Comparison of ENCODE assay signal across 24 cellular contexts in the genomic region with DNA sequence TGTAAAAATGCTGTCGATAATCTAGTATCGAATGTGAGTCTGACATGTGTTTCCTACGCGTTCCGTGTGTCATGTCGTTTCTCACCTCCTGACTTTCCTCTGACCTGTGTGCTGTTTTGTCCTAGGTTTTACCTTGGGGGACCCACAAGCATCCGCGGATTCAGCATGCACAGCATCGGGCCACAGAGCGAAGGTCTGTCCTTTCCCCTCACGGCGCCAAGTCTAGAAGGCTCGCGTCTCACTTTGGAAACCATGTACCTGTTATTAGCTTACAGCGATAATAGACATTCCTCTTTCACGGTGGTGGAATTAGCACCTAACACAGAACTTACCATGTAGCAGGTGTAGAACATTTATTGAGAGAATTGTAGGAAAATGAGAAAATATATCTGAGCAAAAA. TPM values are rescaled to one million over a fixed set of nuclear protein-coding genes. Genes with fewer than 3 reads are reported as not detected.
DNase-seq lines count a peak whose midpoint lies in the region; ATAC-seq, FAIRE-seq and TF ChIP-seq lines count a peak whose summit lies in the region.
"Had no signal": no experiment of that assay in that cellular context is flagged by ENCODE, and none has a peak within 500 bp of the region (broad histone marks: within the 10 kb centered on the region; RNA-seq: fewer than 3 reads in every experiment).

No MANE protein-coding gene starts in this region.

- TF ChIP-seq EP300 in sigmoid colon (IDR thresholded peaks at IDR 0.05) = no peak

- no peak overlapping the region for H3K4me3 Mint-ChIP-seq in activated CD8-positive, alpha-beta memory T cell treated with anti-CD3 and anti-CD28 coated beads, Interleukin-2, amount 10 ng/mL, durations not matched to agents 7 days and 5 days
- H3K4me3 Mint-ChIP-seq: B cell; CD4-positive, CD25-positive, alpha-beta regulatory T cell; CD8-positive, alpha-beta T cell had no signal

- no peak for TF ChIP-seq POLR2A in sigmoid colon (IDR thresholded peaks at IDR 0.05)

- FAIRE-seq in bronchial epithelial cell (lab: Jason Lieb, UNC) = peak; percentile 50
- FAIRE-seq: A204.1, G401.6, GM12892, GM19239, H1 had no signal

- no peak for DNase-seq in activated CD8-positive, alpha-beta memory T cell treated with anti-CD3 and anti-CD28 coated beads, Interleukin-2, amount 10 ng/mL, durations not matched to agents 7 days and 5 days
- DNase-seq in activated CD8-positive, alpha-beta memory T cell treated with anti-CD3 and anti-CD28 coated beads, Interleukin-2, amount 50 U/mL, for 48 hours = no peak
- DNase-seq in bronchial epithelial cell (ENCODE audit: low read depth) (no peak), islet precursor cell (peak; percentile 22), sigmoid colon (peak; percentile 26)
- DNase-seq: Caco-2; CD4-positive, CD25-positive, alpha-beta regulatory T cell; CD8-positive, alpha-beta T cell; DMS153; DND-41; GM23248; H7; HCEC 1CT had no signal

- 97% methylated on average over 16 of the region's 16 CpGs for WGBS in sigmoid colon, 2 donors

- H3K4me1 ChIP-seq in sigmoid colon = no peaks in the 10 kb centered on the region
- H3K4me1 ChIP-seq: BLaER1, Caco-2 had no signal

- no peak overlapping the region for H3K4me3 ChIP-seq in bronchial epithelial cell (ENCODE audit: low read depth, low read length)
- H3K4me3 ChIP-seq in sigmoid colon = no peak overlapping the region
- H3K4me3 ChIP-seq: BLaER1, GM23248 had no signal

- no peak overlapping the region for H3K27ac ChIP-seq in sigmoid colon
- H3K27ac ChIP-seq: 22Rv1, BLaER1, C4-2B, GM23248 had no signal

- H3K27ac Mint-ChIP-seq in activated CD8-positive, alpha-beta memory T cell treated with anti-CD3 and anti-CD28 coated beads, Interleukin-2, amount 10 ng/mL, durations not matched to agents 7 days and 5 days = peak overlapping the region; percentile 0
- H3K27ac Mint-ChIP-seq: B cell; CD4-positive, CD25-positive, alpha-beta regulatory T cell; CD8-positive, alpha-beta T cell had no signal

- no peak for ATAC-seq in activated CD8-positive, alpha-beta memory T cell treated with anti-CD3 and anti-CD28 coated beads, Interleukin-2, amount 10 ng/mL, durations not matched to agents 7 days and 5 days
- no peak for ATAC-seq in HG03139 (IDR thresholded peaks at IDR 0.05; ENCODE audit: unreplicated experiment)
- no peak for ATAC-seq in activated CD4-positive, CD25-positive, alpha-beta regulatory T cell treated with anti-CD3 and anti-CD28 coated beads, Interleukin-2, amount 50 U/mL, for 24 hours
- ATAC-seq: CD8-positive, alpha-beta T cell had no signal

- no peaks in the 10 kb centered on the region for H3K4me1 Mint-ChIP-seq in activated CD8-positive, alpha-beta memory T cell treated with anti-CD3 and anti-CD28 coated beads, Interleukin-2, amount 10 ng/mL, durations not matched to agents 7 days and 5 days
- H3K4me1 Mint-ChIP-seq: B cell had no signal

- H3K27me3 ChIP-seq in bronchial epithelial cell (ENCODE audit: control insufficient read depth, insufficient read depth, low read length) (no peaks in the 10 kb centered on the region), sigmoid colon (no peaks in the 10 kb centered on the region)
- H3K27me3 ChIP-seq: BLaER1 had no signal

- H3K36me3 ChIP-seq in bronchial epithelial cell (ENCODE audit: control insufficient read depth, insufficient read depth, low read length) (peaks cover 20% of the 10 kb centered on the region), sigmoid colon (peaks cover 24 to 96% (median 43%) of the 10 kb centered on the region in 4 donors)

- no peaks in the 10 kb centered on the region for H3K9me3 Mint-ChIP-seq in activated CD8-positive, alpha-beta memory T cell treated with anti-CD3 and anti-CD28 coated beads, Interleukin-2, amount 10 ng/mL, durations not matched to agents 7 days and 5 days (ENCODE audit: low read depth)
- H3K9me3 Mint-ChIP-seq: CD4-positive, CD25-positive, alpha-beta regulatory T cell; CD8-positive, alpha-beta T cell had no signal

- H3K27me3 Mint-ChIP-seq in activated CD8-positive, alpha-beta memory T cell treated with anti-CD3 and anti-CD28 coated beads, Interleukin-2, amount 10 ng/mL, durations not matched to agents 7 days and 5 days = no peaks in the 10 kb centered on the region
- H3K27me3 Mint-ChIP-seq: B cell; CD4-positive, CD25-positive, alpha-beta regulatory T cell had no signal

- CTCF ChIA-PET in activated CD8-positive, alpha-beta memory T cell treated with anti-CD3 and anti-CD28 coated beads, Interleukin-2, amount 10 ng/mL, durations not matched to agents 7 days and 5 days (lab: Charles Lee) = interaction anchor here (2.3 kb wide), 1 partner anchor 10 kb away, joined by 12 read pairs; no protein-coding TSS in a partner anchor

- no peak for TF ChIP-seq CTCF in bronchial epithelial cell (IDR thresholded peaks at IDR 0.05; ENCODE audit: insufficient read depth, low read length, severe bottlenecking)
- TF ChIP-seq CTCF in sigmoid colon (IDR thresholded peaks at IDR 0.05) = no peak

- H3K36me3 Mint-ChIP-seq in activated CD8-positive, alpha-beta memory T cell treated with anti-CD3 and anti-CD28 coated beads, Interleukin-2, amount 10 ng/mL, durations not matched to agents 7 days and 5 days = peaks cover 30% of the 10 kb centered on the region

- H3K9me3 ChIP-seq in sigmoid colon = no peaks in the 10 kb centered on the region
- H3K9me3 ChIP-seq: BLaER1, Caco-2 had no signal

- intact Hi-C loops in sigmoid colon (cut with DNase I) = no loop called here

RNA-seq across cellular contexts. Expression of gene SAMM50, which starts 28.6 kb away (rescaled TPM):
- 10 to 100 TPM; 42.2 to 57.9 TPM for total RNA-seq in activated CD8-positive, alpha-beta memory T cell treated with anti-CD3 and anti-CD28 coated beads, Interleukin-2, amount 10 ng/mL, durations not matched to agents 7 days and 5 days
- total RNA-seq in bronchial epithelial cell (28.7 and 32.6 TPM in 2 replicates), sigmoid colon (10 to 100 TPM; 21.3 to 33.9 (median 25.2) TPM)
- 10 to 100 TPM; 33.0 to 46.5 (median 40.2) TPM for polyA plus RNA-seq in sigmoid colon

RNA-seq across cellular contexts. Expression of gene PARVB, which starts 40.3 kb away (rescaled TPM):
- total RNA-seq in activated CD8-positive, alpha-beta memory T cell treated with anti-CD3 and anti-CD28 coated beads, Interleukin-2, amount 10 ng/mL, durations not matched to agents 7 days and 5 days = 10 to 100 TPM; 56.9 to 66.9 TPM
- total RNA-seq in bronchial epithelial cell = 3.4 and 6.0 TPM in 2 replicates
- 10 to 100 TPM; 18.9 to 21.6 (median 20.0) TPM for total RNA-seq in sigmoid colon
- polyA plus RNA-seq in sigmoid colon = 10 to 100 TPM in 1 of 3 donors, 1 to 10 TPM in 2; 6.9 to 20.5 (median 8.4) TPM

Comparison
In these comparisons a context has a peak if more than half of its experiments do, and no peak if none do; other contexts are left out.
1. DNase-seq: peak in islet precursor cell (single experiment) and sigmoid colon (single experiment); none in activated CD8-positive, alpha-beta memory T cell treated with anti-CD3 and anti-CD28 coated beads, Interleukin-2, amount 10 ng/mL, durations not matched to agents 7 days and 5 days (single experiment), activated CD8-positive, alpha-beta memory T cell treated with anti-CD3 and anti-CD28 coated beads, Interleukin-2, amount 50 U/mL, for 48 hours (single experiment) and bronchial epithelial cell (single experiment).